ENCODE assay signal across 8 cellular contexts in genomic region chr2:80073134-80073561, GRCh38.
A peak's percentile ranks its signal among the peaks of the same experiment; 100 is the strongest.
DNase-seq lines count a peak whose midpoint lies in the region; ATAC-seq and TF ChIP-seq lines count a peak whose summit lies in the region.

No MANE protein-coding gene starts in this region.

- TF ChIP-seq POLR2A in spleen (IDR thresholded peaks at IDR 0.05): no peak

- ATAC-seq in HG03066 (IDR thresholded peaks at IDR 0.05; ENCODE audit: low read depth, unreplicated experiment): peak; percentile 63
- peak; percentile 51 to 55 for ATAC-seq in right cardiac atrium
- ATAC-seq in T-cell (replicated peaks in 1 of 4): no peak

- DNase-seq in AG09309 (ENCODE audit: low read depth) (peak; percentile 27), GM10266 (ENCODE audit: extremely low spot score) (peak; percentile 42), NCI-H510A (lab: John Stamatoyannopoulos, UW) (peak; percentile 11), amygdala (lab: John Stamatoyannopoulos, UW) (peak in 29 of 56 donors; percentile 5 to 62 (median 19)), right cardiac atrium (peak in 1 of 3 donors; percentile 10), spleen (no peak), T-cell (no peak)

- peak; percentile 63 for TF ChIP-seq CTCF in AG09309 (IDR thresholded peaks at IDR 0.05; ENCODE audit: control insufficient read depth, insufficient read depth, low read depth, low read length, missing control alignments)
- peak; percentile 74 for TF ChIP-seq CTCF in GM10266 (IDR thresholded peaks at IDR 0.05; ENCODE audit: control insufficient read depth, insufficient read depth, low read depth, missing control alignments)
- peak in 9 of 11 experiments; percentile 14 to 62 (median 42) for TF ChIP-seq CTCF in spleen (IDR thresholded peaks at IDR 0.05 in 8 of 11, conservative IDR thresholded peaks at IDR 0.05 in 3 of 11)

- H3K27me3 ChIP-seq in right cardiac atrium (ENCODE audit: control insufficient read depth, insufficient read depth) (no peaks in the 10 kb centered on the region), spleen (replicated peaks in 1 of 7) (no peaks in the 10 kb centered on the region)

- H3K9me3 ChIP-seq in right cardiac atrium (ENCODE audit: control insufficient read depth, low read length) (no peaks in the 10 kb centered on the region), spleen (no peaks in the 10 kb centered on the region)

- H3K36me3 Mint-ChIP-seq in T-cell: no peaks in the 10 kb centered on the region

- H3K4me3 ChIP-seq in AG09309 (ENCODE audit: control insufficient read depth, low read depth, low read length) (no peak overlapping the region), right cardiac atrium (ENCODE audit: low read length) (no peak overlapping the region), spleen (no peak overlapping the region)

- H3K4me1 Mint-ChIP-seq in T-cell: no peaks in the 10 kb centered on the region

- H3K27me3 Mint-ChIP-seq in T-cell: peaks cover 2 to 3% of the 10 kb centered on the region in 2 donors

- 8% methylated on average over 2 of the region's 2 CpGs for WGBS in right cardiac atrium
- 17 to 32% (median 25%) methylated on average over 2 of the region's 2 CpGs for WGBS in spleen, 5 donors

- H3K4me1 ChIP-seq in right cardiac atrium (ENCODE audit: control insufficient read depth, insufficient read depth, low read length) (no peaks in the 10 kb centered on the region), spleen (no peaks in the 10 kb centered on the region)

- no peaks in the 10 kb centered on the region for H3K36me3 ChIP-seq in spleen

- H3K9me3 Mint-ChIP-seq in T-cell: peaks cover 0 to 3% (median 0%) of the 10 kb centered on the region in 3 donors

- H3K4me3 Mint-ChIP-seq in T-cell: no peak overlapping the region

- H3K27ac Mint-ChIP-seq in T-cell: no peak overlapping the region

- CTCF ChIA-PET in T-cell (lab: Charles Lee): no interaction called here

- POLR2A ChIA-PET in T-cell (lab: Charles Lee): no interaction called here

- H3K27ac ChIP-seq in right cardiac atrium (ENCODE audit: low read length): no peak overlapping the region
- no peak overlapping the region for H3K27ac ChIP-seq in spleen

- intact Hi-C loops in right cardiac atrium (cut with DNase I): loop anchor here in 2 of 4 donors (5.0 to 10.0 kb wide), 2 partner anchors 424 to 432 kb away; no protein-coding TSS in a partner anchor
- intact Hi-C loops in spleen (cut with DNase I; ENCODE audit: low total_unique reads): no loop called here

Comparison
In these comparisons a context has a peak if more than half of its experiments do, and no peak if none do; other contexts are left out.
1. DNase-seq: peak in AG09309 (single experiment), GM10266 (single experiment), NCI-H510A (single experiment) and amygdala (29 of 56); none in spleen (single experiment) and T-cell (0 of 34).
2. ATAC-seq: peak in HG03066 (single experiment) and right cardiac atrium (2 of 2); none in T-cell (0 of 4).
3. Peak in every context shown above with its lines, with median percentiles within 50 percentile points of each other: CTCF ChIP-seq.